In the genomic region with DNA sequence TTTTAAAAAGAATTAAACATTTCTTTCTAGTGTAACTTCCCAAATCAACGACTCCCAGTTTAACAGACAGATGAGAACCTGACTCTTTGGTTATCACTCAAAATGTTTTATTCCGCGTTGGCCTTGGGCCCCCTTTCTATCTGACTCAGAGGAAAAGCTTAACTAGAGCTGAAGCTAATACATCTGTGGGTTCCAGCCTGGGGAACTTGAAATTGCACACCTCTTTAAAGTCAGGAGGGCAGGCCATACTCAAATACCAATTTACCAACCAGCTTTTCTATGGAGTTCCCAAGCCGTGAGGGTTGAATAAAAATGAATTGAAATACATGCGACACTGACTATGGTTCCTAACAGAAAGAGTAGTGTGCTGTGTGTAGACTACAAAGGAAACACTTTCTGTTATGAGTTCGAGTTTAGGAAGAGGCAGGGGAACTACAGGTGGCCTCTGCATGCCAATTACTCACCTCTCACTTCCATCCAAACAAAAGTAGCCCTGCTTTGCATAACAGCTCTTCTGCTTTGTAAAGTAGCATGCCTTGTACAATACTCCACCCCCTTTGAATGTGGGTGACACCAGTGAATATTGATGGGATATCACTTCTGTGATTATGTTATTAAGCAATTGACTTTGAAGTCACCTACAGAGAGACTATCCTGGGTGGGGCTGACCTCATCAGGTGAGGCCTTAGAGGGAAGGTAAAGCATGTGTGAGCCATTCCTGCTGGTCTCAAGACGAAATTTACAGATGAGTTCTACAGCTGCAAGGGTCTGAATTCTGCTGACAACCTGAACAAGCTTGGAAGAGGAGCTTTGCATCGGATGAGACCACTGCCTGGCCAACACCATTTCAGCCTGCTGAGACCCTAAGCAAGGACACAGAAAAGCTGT, we compare ENCODE assay signal across 16 cellular contexts.
DNase-seq lines count a peak whose midpoint lies in the region; ATAC-seq and TF ChIP-seq lines count a peak whose summit lies in the region.
"Had no signal": no experiment of that assay in that cellular context is flagged by ENCODE, and none has a peak within 500 bp of the region (broad histone marks: within the 10 kb centered on the region; RNA-seq: fewer than 3 reads in every experiment).

No MANE protein-coding gene starts in this region.

- no peak overlapping the region for H3K4me3 Mint-ChIP-seq in activated CD8-positive, alpha-beta T cell treated with anti-CD3 and anti-CD28 coated beads for 36 hours
- no peak overlapping the region for H3K4me3 Mint-ChIP-seq in activated CD8-positive, alpha-beta T cell treated with anti-CD3 and anti-CD28 coated beads, Interleukin-2, amount 10 ng/mL, durations not matched to agents 7 days and 5 days

- CTCF ChIA-PET in activated CD8-positive, alpha-beta T cell treated with anti-CD3 and anti-CD28 coated beads for 36 hours (lab: Charles Lee) = interaction anchor here (1.3 to 2.0 kb wide), 2 partner anchors 30 to 167 kb away, joined by 4 to 12 read pairs; no protein-coding TSS in a partner anchor
- CTCF ChIA-PET in activated CD8-positive, alpha-beta T cell treated with anti-CD3 and anti-CD28 coated beads, Interleukin-2, amount 10 ng/mL, durations not matched to agents 7 days and 5 days (lab: Charles Lee) = interaction anchor here (0.9 to 1.4 kb wide), 2 partner anchors 9 to 218 kb away, joined by 3 read pairs; no protein-coding TSS in a partner anchor

- no peaks in the 10 kb centered on the region for H3K4me1 ChIP-seq in iPS-15b (ENCODE audit: control insufficient read depth, insufficient read depth, low read length)

- intact Hi-C loops in activated CD8-positive, alpha-beta T cell treated with anti-CD3 and anti-CD28 coated beads for 36 hours (cut with micrococcal nuclease) = no loop called here

- peaks cover 41% of the 10 kb centered on the region for H3K36me3 Mint-ChIP-seq in activated CD8-positive, alpha-beta T cell treated with anti-CD3 and anti-CD28 coated beads for 36 hours (ENCODE audit: low read depth)
- H3K36me3 Mint-ChIP-seq in activated CD8-positive, alpha-beta T cell treated with anti-CD3 and anti-CD28 coated beads, Interleukin-2, amount 10 ng/mL, durations not matched to agents 7 days and 5 days (ENCODE audit: low read depth) = peaks cover 38% of the 10 kb centered on the region

- no peak for TF ChIP-seq CTCF in activated CD8-positive, alpha-beta T cell treated with anti-CD3 and anti-CD28 coated beads for 36 hours (IDR thresholded peaks at IDR 0.05)

- no peaks in the 10 kb centered on the region for H3K27me3 Mint-ChIP-seq in activated CD8-positive, alpha-beta T cell treated with anti-CD3 and anti-CD28 coated beads for 36 hours
- no peaks in the 10 kb centered on the region for H3K27me3 Mint-ChIP-seq in activated CD8-positive, alpha-beta T cell treated with anti-CD3 and anti-CD28 coated beads, Interleukin-2, amount 10 ng/mL, durations not matched to agents 7 days and 5 days (ENCODE audit: low read depth)

- peak overlapping the region; percentile 16 for H3K9ac ChIP-seq in iPS-15b (ENCODE audit: low read depth, low read length)
- H3K9ac ChIP-seq: GM23248 had no signal

- H3K9me3 ChIP-seq in iPS-15b (ENCODE audit: control insufficient read depth, insufficient read depth, low read length) = no peaks in the 10 kb centered on the region

- POLR2A ChIA-PET in activated CD8-positive, alpha-beta T cell treated with anti-CD3 and anti-CD28 coated beads for 36 hours (lab: Charles Lee) = interaction anchor here (0.6 to 1.3 kb wide), 2 partner anchors 67 to 118 kb away, joined by 3 read pairs; partner anchors contain the start of gene FA2H
- POLR2A ChIA-PET in activated CD8-positive, alpha-beta T cell treated with anti-CD3 and anti-CD28 coated beads, Interleukin-2, amount 10 ng/mL, durations not matched to agents 7 days and 5 days (lab: Charles Lee) = no interaction called here

- no peaks in the 10 kb centered on the region for H3K4me1 Mint-ChIP-seq in activated CD8-positive, alpha-beta T cell treated with anti-CD3 and anti-CD28 coated beads for 36 hours (ENCODE audit: low read depth)
- peaks cover 6% of the 10 kb centered on the region for H3K4me1 Mint-ChIP-seq in activated CD8-positive, alpha-beta T cell treated with anti-CD3 and anti-CD28 coated beads, Interleukin-2, amount 10 ng/mL, durations not matched to agents 7 days and 5 days (ENCODE audit: low read depth)

- peaks cover 13% of the 10 kb centered on the region for H3K36me3 ChIP-seq in iPS-15b (ENCODE audit: control insufficient read depth, insufficient read depth, low read length)

- H3K9me3 Mint-ChIP-seq in activated CD8-positive, alpha-beta T cell treated with anti-CD3 and anti-CD28 coated beads for 36 hours = no peaks in the 10 kb centered on the region
- H3K9me3 Mint-ChIP-seq in activated CD8-positive, alpha-beta T cell treated with anti-CD3 and anti-CD28 coated beads, Interleukin-2, amount 10 ng/mL, durations not matched to agents 7 days and 5 days (ENCODE audit: insufficient read depth) = no peaks in the 10 kb centered on the region

- no peak overlapping the region for H3K4me3 ChIP-seq in iPS-15b (ENCODE audit: low read depth, low read length)
- H3K4me3 ChIP-seq: GM23248 had no signal

- peak overlapping the region; percentile 49 for H3K27ac Mint-ChIP-seq in activated CD8-positive, alpha-beta T cell treated with anti-CD3 and anti-CD28 coated beads for 36 hours
- H3K27ac Mint-ChIP-seq in activated CD8-positive, alpha-beta T cell treated with anti-CD3 and anti-CD28 coated beads, Interleukin-2, amount 10 ng/mL, durations not matched to agents 7 days and 5 days = no peak overlapping the region

- peak; percentile 24 for ATAC-seq in activated CD8-positive, alpha-beta T cell treated with anti-CD3 and anti-CD28 coated beads for 36 hours
- ATAC-seq in activated CD8-positive, alpha-beta T cell treated with anti-CD3 and anti-CD28 coated beads, Interleukin-2, amount 10 ng/mL, durations not matched to agents 7 days and 5 days = no peak
- peak; percentile 93 for ATAC-seq in GM21619 (IDR thresholded peaks at IDR 0.05; ENCODE audit: unreplicated experiment)
- ATAC-seq in HG03108 (IDR thresholded peaks at IDR 0.05; ENCODE audit: unreplicated experiment) = peak; percentile 84

- no peak for DNase-seq in activated CD8-positive, alpha-beta T cell treated with anti-CD3 and anti-CD28 coated beads for 36 hours
- no peak for DNase-seq in activated CD8-positive, alpha-beta T cell treated with anti-CD3 and anti-CD28 coated beads, Interleukin-2, amount 10 ng/mL, durations not matched to agents 7 days and 5 days
- no peak for DNase-seq in MV-4-11 (lab: John Stamatoyannopoulos, UW)
- DNase-seq in medulla oblongata (ENCODE audit: extremely low spot score) = no peak
- no peak for DNase-seq in activated CD8-positive, alpha-beta memory T cell treated with anti-CD3 and anti-CD28 coated beads for 24 hours
- DNase-seq: activated CD4-positive, alpha-beta T cell treated with anti-CD3 and anti-CD28 coated beads for 4 hours; COR-L47; effector memory CD4-positive, alpha-beta T cell; foreskin fibroblast; GM23248; NCI-H345; stimulated activated CD8-positive, alpha-beta memory T cell treated with anti-CD3 and anti-CD28 coated beads, Interleukin-4, amount 100 ng/mL, for 48 hours; T-helper 1 cell had no signal

- no peaks in the 10 kb centered on the region for H3K27me3 ChIP-seq in iPS-15b (ENCODE audit: control insufficient read depth, insufficient read depth, low read length)
